8 cellular contexts compared by ENCODE assay signal in genomic region chr4:173509031-173510001, GRCh38. TPM values are rescaled to one million over a fixed set of nuclear protein-coding genes. Genes with fewer than 3 reads are reported as not detected.
DNase-seq lines count a peak whose midpoint lies in the region; ATAC-seq and TF ChIP-seq lines count a peak whose summit lies in the region.

No MANE protein-coding gene starts in this region.

- peak overlapping the region; percentile 78 for H3K4me3 Mint-ChIP-seq in activated B cell treated with CpG ODN at 0.5 μM for 24 hours

- intact Hi-C loops in activated B cell treated with CpG ODN at 0.5 μM for 24 hours (cut with micrococcal nuclease) (loop anchor here (1.0 to 10.0 kb wide), 7 partner anchors 9 to 808 kb away; partner anchors contain the start of genes GALNT7, HMGB2 and SAP30), heart right ventricle (cut with DNase I) (loop anchor here in 9 of 10 donors (2.0 to 10.0 kb wide), 14 partner anchors 19 to 805 kb away; no protein-coding TSS in a partner anchor), sigmoid colon (cut with DNase I) (loop anchor here (2.0 to 5.0 kb wide), 5 partner anchors 137 to 609 kb away; partner anchors contain the start of gene SAP30)

- POLR2A ChIA-PET in BJ (lab: Charles Lee): interaction anchor here (0.6 kb wide), 1 partner anchor 18 kb away, joined by 3 read pairs; no protein-coding TSS in a partner anchor
- POLR2A ChIA-PET in activated B cell treated with CpG ODN at 0.5 μM for 24 hours (lab: Charles Lee): interaction anchor here (1.3 kb wide), 1 partner anchor 9 kb away, joined by 3 read pairs; no protein-coding TSS in a partner anchor

- H3K27ac ChIP-seq in heart right ventricle (peak overlapping the region; percentile 77 to 94 (median 90)), sigmoid colon (peak overlapping the region; percentile 79 to 99 (median 92))

- peaks cover 76% of the 10 kb centered on the region for H3K27me3 Mint-ChIP-seq in activated B cell treated with CpG ODN at 0.5 μM for 24 hours

- ATAC-seq in GM19452 (IDR thresholded peaks at IDR 0.05; ENCODE audit: unreplicated experiment) (peak; percentile 36), activated B cell treated with CpG ODN at 0.5 μM for 24 hours (ENCODE audit: low read depth) (no peak), heart right ventricle (peak; percentile 55 to 86 (median 72)), HG03457 (IDR thresholded peaks at IDR 0.05; ENCODE audit: unreplicated experiment) (no peak)

- no peaks in the 10 kb centered on the region for H3K9me3 Mint-ChIP-seq in activated B cell treated with CpG ODN at 0.5 μM for 24 hours

- TF ChIP-seq CTCF in BJ (IDR thresholded peaks at IDR 0.05; ENCODE audit: insufficient read depth, low read depth, low read length) (no peak), activated B cell treated with CpG ODN at 0.5 μM for 24 hours (IDR thresholded peaks at IDR 0.05) (no peak), heart right ventricle (IDR thresholded peaks at IDR 0.05) (no peak), sigmoid colon (IDR thresholded peaks at IDR 0.05) (no peak)

- H3K9me3 ChIP-seq in heart right ventricle (peaks cover 0 to 7% (median 0%) of the 10 kb centered on the region in 11 donors), sigmoid colon (no peaks in the 10 kb centered on the region)

- H3K4me1 ChIP-seq in heart right ventricle (peaks cover 0 to 61% (median 13%) of the 10 kb centered on the region in 9 donors), sigmoid colon (peaks cover 0 to 64% (median 52%) of the 10 kb centered on the region in 4 donors)

- no peaks in the 10 kb centered on the region for H3K36me3 ChIP-seq in BJ (ENCODE audit: control insufficient read depth, insufficient read depth, low read length)
- H3K36me3 ChIP-seq in heart right ventricle: no peaks in the 10 kb centered on the region
- H3K36me3 ChIP-seq in sigmoid colon: no peaks in the 10 kb centered on the region

- H3K4me3 ChIP-seq in BJ (ENCODE audit: low read depth, low read length): peak overlapping the region; percentile 40
- peak overlapping the region; percentile 25 to 60 (median 59) for H3K4me3 ChIP-seq in heart right ventricle
- peak overlapping the region; percentile 39 to 70 (median 54) for H3K4me3 ChIP-seq in sigmoid colon

- CTCF ChIA-PET in BJ (lab: Yijun Ruan, JAX) (interaction anchor here (0.7 to 1.5 kb wide), 4 partner anchors 12 to 481 kb away, joined by 3 to 4 read pairs (median 3); no protein-coding TSS in a partner anchor), activated B cell treated with CpG ODN at 0.5 μM for 24 hours (lab: Charles Lee) (interaction anchor here (1.7 kb wide), 1 partner anchor 15 kb away, joined by 4 read pairs; no protein-coding TSS in a partner anchor)

- H3K4me1 Mint-ChIP-seq in activated B cell treated with CpG ODN at 0.5 μM for 24 hours: peaks cover 39% of the 10 kb centered on the region

- TF ChIP-seq POLR2A in sigmoid colon (IDR thresholded peaks at IDR 0.05): peak; percentile 58 to 68

- WGBS in heart right ventricle, 2 donors: 4 to 7% methylated on average over 69 to 72 of the region's 72 CpGs
- WGBS in sigmoid colon, 2 donors: 4 to 35% methylated on average over 72 of the region's 72 CpGs

- no peaks in the 10 kb centered on the region for H3K36me3 Mint-ChIP-seq in activated B cell treated with CpG ODN at 0.5 μM for 24 hours (ENCODE audit: low read depth)

- no peak overlapping the region for H3K27ac Mint-ChIP-seq in activated B cell treated with CpG ODN at 0.5 μM for 24 hours

- DNase-seq in BJ (ENCODE audit: low read depth): no peak
- no peak for DNase-seq in activated B cell treated with CpG ODN at 0.5 μM for 24 hours
- peak; percentile 63 to 72 for DNase-seq in heart right ventricle
- DNase-seq in sigmoid colon: peak; percentile 87
- DNase-seq in hippocampal formation (lab: John Stamatoyannopoulos, UW): no peak
- DNase-seq in NCI-H345 treated with DMSO at 0.1 percent for 48 hours (lab: John Stamatoyannopoulos, UW; ENCODE audit: unreplicated experiment): no peak

- TF ChIP-seq EP300 in sigmoid colon (IDR thresholded peaks at IDR 0.05): no peak

- H3K27me3 ChIP-seq in BJ (ENCODE audit: control insufficient read depth, insufficient read depth, low read length) (peaks cover 3% of the 10 kb centered on the region), heart right ventricle (peaks cover 0 to 98% (median 13%) of the 10 kb centered on the region in 7 donors), sigmoid colon (no peaks in the 10 kb centered on the region)

RNA-seq across cellular contexts. Expression of gene HAND2, which starts 20.7 kb away (rescaled TPM):
- polyA plus RNA-seq in BJ (2011; rRNA removed): 3.6 and 4.9 TPM in 2 replicates
- polyA minus RNA-seq in BJ (2011; rRNA and poly(A)+ RNA removed): 2.4 and 2.5 TPM in 2 replicates
- total RNA-seq in activated B cell treated with CpG ODN at 0.5 μM for 24 hours: not detected in 2 replicates
- total RNA-seq in heart right ventricle: 100 to 1,000 TPM in 7 of 10 donors, 10 to 100 TPM in 3; 64.6 to 196 (median 130) TPM
- 10 to 100 TPM; 48.6 to 90.7 TPM for polyA plus RNA-seq in heart right ventricle
- total RNA-seq in sigmoid colon: 100 to 1,000 TPM; 141 to 224 (median 180) TPM
- 10 to 100 TPM in 1 of 3 donors, 1 to 10 TPM in 1, under 1 TPM in 1; 0.46 to 17.4 (median 7.2) TPM for polyA plus RNA-seq in sigmoid colon

Comparison
In these comparisons a context has a peak if more than half of its experiments do, and no peak if none do; other contexts are left out.
1. DNase-seq: peak in heart right ventricle (2 of 2) and sigmoid colon (single experiment); none in BJ (single experiment), activated B cell treated with CpG ODN at 0.5 μM for 24 hours (single experiment), hippocampal formation (0 of 2) and NCI-H345 treated with DMSO at 0.1 percent for 48 hours (single experiment).
2. ATAC-seq: peak in GM19452 (single experiment) and heart right ventricle (8 of 8); none in activated B cell treated with CpG ODN at 0.5 μM for 24 hours (single experiment) and HG03457 (single experiment).
3. RNA of gene HAND2, which starts 20.7 kb away (total RNA-seq): 141 to 224 TPM in sigmoid colon and 64.6 to 196 TPM in heart right ventricle; not detected in activated B cell treated with CpG ODN at 0.5 μM for 24 hours; every median in the first group is over 10 times any median in the second.
4. Peak in every context shown above with its lines, with median percentiles within 50 percentile points of each other: H3K4me3 ChIP-seq.